In the genomic region with DNA sequence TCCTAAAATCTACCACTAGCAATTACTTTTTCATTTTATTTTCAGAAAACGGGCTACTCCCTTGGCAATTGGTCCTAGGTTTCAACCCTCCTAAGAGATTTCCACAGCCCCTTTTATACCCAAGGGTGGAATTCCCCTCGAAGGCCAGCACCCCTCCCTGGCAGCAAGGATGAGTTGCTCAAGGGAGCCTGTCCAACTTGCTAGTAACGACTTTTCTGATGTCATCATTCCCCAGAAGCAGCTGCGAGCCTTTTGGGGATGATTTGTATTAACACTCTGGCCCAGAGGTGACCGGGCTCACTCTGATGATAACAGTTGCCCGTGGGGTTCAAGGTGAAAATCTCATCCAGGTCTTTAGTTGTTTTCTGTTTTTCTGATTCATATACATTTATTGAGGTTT, we compare ENCODE assay signal across 12 cellular contexts. TPM values are rescaled to one million over a fixed set of nuclear protein-coding genes. Genes with fewer than 3 reads are reported as not detected.
A peak's percentile ranks its signal among the peaks of the same experiment; 100 is the strongest.
DNase-seq lines count a peak whose midpoint lies in the region; ATAC-seq and TF ChIP-seq lines count a peak whose summit lies in the region.
"Had no signal": no experiment of that assay in that cellular context is flagged by ENCODE, and none has a peak within 500 bp of the region (broad histone marks: within the 10 kb centered on the region; RNA-seq: fewer than 3 reads in every experiment).

No MANE protein-coding gene starts in this region.

- WGBS in adrenal gland, 4 donors = 25 to 33% (median 31%) methylated on average over 6 of the region's 6 CpGs
- 39 to 69% (median 53%) methylated on average over 6 of the region's 6 CpGs for WGBS in spleen, 5 donors

- H3K4me3 ChIP-seq in adrenal gland (no peak overlapping the region), spleen (no peak overlapping the region), MM.1S (ENCODE audit: low read length) (no peak overlapping the region)

- no peak overlapping the region for H3K4me3 Mint-ChIP-seq in nephron progenitor cell
- H3K4me3 Mint-ChIP-seq: stimulated activated memory B cell treated with anti-CD40 and anti-IgM and Interleukin-4, amounts not matched to agents 10 μg/mL and 1 μg/mL and 100 μg/mL, for 72 hours had no signal

- peaks cover 11 to 40% of the 10 kb centered on the region in 2 donors for H3K4me1 ChIP-seq in adrenal gland (replicated peaks in 1 of 2)
- H3K4me1 ChIP-seq in spleen = peaks cover 0 to 56% (median 28%) of the 10 kb centered on the region in 6 donors
- no peaks in the 10 kb centered on the region for H3K4me1 ChIP-seq in MM.1S (ENCODE audit: low read length)

- TF ChIP-seq POLR2A in adrenal gland (IDR thresholded peaks at IDR 0.05) = no peak
- no peak for TF ChIP-seq POLR2A in spleen (IDR thresholded peaks at IDR 0.05)
- TF ChIP-seq POLR2A in GM18505 (IDR thresholded peaks at IDR 0.05; ENCODE audit: borderline replicate concordance, extremely low read depth, insufficient read depth, insufficient read length) = no peak

- H3K4me1 Mint-ChIP-seq in nephron progenitor cell = peaks cover 15% of the 10 kb centered on the region
- H3K4me1 Mint-ChIP-seq: stimulated activated memory B cell treated with anti-CD40 and anti-IgM and Interleukin-4, amounts not matched to agents 10 μg/mL and 1 μg/mL and 100 μg/mL, for 72 hours had no signal

- peaks cover 3% of the 10 kb centered on the region for H3K27me3 Mint-ChIP-seq in nephron progenitor cell (ENCODE audit: low read depth, poor library complexity)

- peaks cover 64% of the 10 kb centered on the region for H3K36me3 Mint-ChIP-seq in nephron progenitor cell (ENCODE audit: low read depth)
- H3K36me3 Mint-ChIP-seq: stimulated activated memory B cell treated with anti-CD40 and anti-IgM and Interleukin-4, amounts not matched to agents 10 μg/mL and 1 μg/mL and 100 μg/mL, for 72 hours had no signal

- H3K27me3 ChIP-seq in adrenal gland = no peaks in the 10 kb centered on the region
- no peaks in the 10 kb centered on the region for H3K27me3 ChIP-seq in spleen (replicated peaks in 1 of 7)
- H3K27me3 ChIP-seq in MM.1S (replicated peaks; ENCODE audit: insufficient read depth, low read length) = 0 out of 2 replicates have a peak, but pooled peaks cover 4% of the 10 kb centered on the region

- H3K4me2 ChIP-seq in MM.1S (ENCODE audit: low read depth, low read length) = no peak overlapping the region

- no peak overlapping the region for H3K9ac ChIP-seq in MM.1S (ENCODE audit: low read length)

- no peak for TF ChIP-seq CTCF in adrenal gland (IDR thresholded peaks at IDR 0.05)
- no peak for TF ChIP-seq CTCF in spleen (IDR thresholded peaks at IDR 0.05 in 8 of 11, conservative IDR thresholded peaks at IDR 0.05 in 3 of 11)
- TF ChIP-seq CTCF in nephron progenitor cell (IDR thresholded peaks at IDR 0.05) = no peak
- no peak for TF ChIP-seq CTCF in MM.1S (IDR thresholded peaks at IDR 0.05; ENCODE audit: low read length)

- H3K9me3 Mint-ChIP-seq in nephron progenitor cell = peaks cover 7% of the 10 kb centered on the region

- H3K27ac ChIP-seq in adrenal gland (peak overlapping the region in 3 of 5 donors; percentile 15 to 53 (median 35)), spleen (peak overlapping the region in 5 of 8 donors; percentile 18 to 50 (median 38)), MM.1S (ENCODE audit: low read length) (no peak overlapping the region)

- H3K79me2 ChIP-seq in MM.1S (ENCODE audit: low read length) = no peaks in the 10 kb centered on the region

- H3K9me2 ChIP-seq in MM.1S (replicated peaks; ENCODE audit: insufficient read depth, low read length) = no peaks in the 10 kb centered on the region

- intact Hi-C loops in adrenal gland (cut with DNase I) (no loop called here), spleen (cut with DNase I; ENCODE audit: low total_unique reads) (no loop called here)

- no peak overlapping the region for H3K27ac Mint-ChIP-seq in nephron progenitor cell
- H3K27ac Mint-ChIP-seq: stimulated activated memory B cell treated with anti-CD40 and anti-IgM and Interleukin-4, amounts not matched to agents 10 μg/mL and 1 μg/mL and 100 μg/mL, for 72 hours had no signal

- H2AFZ ChIP-seq in MM.1S (ENCODE audit: low read length) = no peak overlapping the region

- DNase-seq in GM04503 (ENCODE audit: low read depth) (peak; percentile 47), adrenal gland (peak in 5 of 7 donors; percentile 54 to 75 (median 58)), globus pallidus (ENCODE audit: low spot score) (peak; percentile 50), spleen (no peak), nephron progenitor cell (no peak), MM.1S (no peak)
- DNase-seq: COR-L47, NCI-H187 treated with DMSO at 0.1 percent for 48 hours, OCI-M1 had no signal

- H3K36me3 ChIP-seq in adrenal gland (replicated peaks in 1 of 2) (no peaks in the 10 kb centered on the region), spleen (peaks cover 0 to 39% (median 0%) of the 10 kb centered on the region in 6 donors), MM.1S (replicated peaks; ENCODE audit: insufficient read depth, low read length) (no peaks in the 10 kb centered on the region)

- H3F3A ChIP-seq in MM.1S (ENCODE audit: insufficient read depth, low read length) = no peaks in the 10 kb centered on the region

- ATAC-seq in GM21529 (IDR thresholded peaks at IDR 0.05; ENCODE audit: unreplicated experiment) (no peak), GM18505 (IDR thresholded peaks at IDR 0.05; ENCODE audit: unreplicated experiment) (no peak)
- ATAC-seq: stimulated activated memory B cell treated with anti-CD40 and anti-IgM and Interleukin-4, amounts not matched to agents 10 μg/mL and 1 μg/mL and 100 μg/mL, for 72 hours had no signal

- H4K20me1 ChIP-seq in MM.1S (ENCODE audit: insufficient read depth, low read length) = no peaks in the 10 kb centered on the region

- H3K9me3 ChIP-seq in adrenal gland (replicated peaks in 1 of 3) (no peaks in the 10 kb centered on the region), spleen (no peaks in the 10 kb centered on the region), MM.1S (replicated peaks; ENCODE audit: insufficient read depth, low read length) (no peaks in the 10 kb centered on the region)

RNA-seq across cellular contexts. Expression of a gene that starts 30.7 kb away (rescaled TPM):
- total RNA-seq in adrenal gland (10 to 100 TPM; 19.4 to 75.7 (median 49.4) TPM), spleen (10 to 100 TPM; 19.3 to 44.6 (median 30.8) TPM)
- polyA plus RNA-seq in adrenal gland (100 to 1,000 TPM in 2 of 3 donors, 10 to 100 TPM in 1; 95.3 to 124 (median 115) TPM), spleen (10 to 100 TPM; 53.2 to 68.4 (median 61.8) TPM)

Comparison
In these comparisons a context has a peak if more than half of its experiments do, and no peak if none do; other contexts are left out.
1. DNase-seq: peak in GM04503 (single experiment), adrenal gland (5 of 7) and globus pallidus (single experiment); none in spleen (single experiment), nephron progenitor cell (single experiment) and MM.1S (single experiment).